Comparison of ENCODE assay signal across 2 cellular contexts in genomic region chr10:128747556-128748335, GRCh38.
TF ChIP-seq lines count a peak whose summit lies in the region.

No MANE protein-coding gene starts in this region.

TF ChIP-seq in HEK293, 187 proteins besides CTCF, POLR2A, EP300 and RAD21:
- TF ChIP-seq ZNF521 (tag by site-specific recombination; IDR thresholded peaks at IDR 0.05) = no peak
- TF ChIP-seq SCRT2 (tag by site-specific recombination; IDR thresholded peaks at IDR 0.05) = peak; percentile 53

TF ChIP-seq in H1, 55 proteins besides CTCF, POLR2A, EP300 and RAD21:
- no peak for TF ChIP-seq RXRA (IDR thresholded peaks at IDR 0.05; ENCODE audit: insufficient read depth, low read depth, low read length)
